In genomic region chr5:177430972-177431316, GRCh38 we compare ENCODE assay signal across 13 cellular contexts. TPM values are rescaled to one million over a fixed set of nuclear protein-coding genes. Genes with fewer than 3 reads are reported as not detected.
DNase-seq lines count a peak whose midpoint lies in the region; ATAC-seq and TF ChIP-seq lines count a peak whose summit lies in the region.
"Had no signal": no experiment of that assay in that cellular context is flagged by ENCODE, and none has a peak within 500 bp of the region (broad histone marks: within the 10 kb centered on the region; RNA-seq: fewer than 3 reads in every experiment).

No MANE protein-coding gene starts in this region.

- no peaks in the 10 kb centered on the region for H3K9me3 ChIP-seq in CD8-positive, alpha-beta T cell (ENCODE audit: low read length)
- H3K9me3 ChIP-seq in SK-N-SH, result no peaks in the 10 kb centered on the region
- H3K9me3 ChIP-seq: heart right ventricle, uterus had no signal

- no peak for TF ChIP-seq RAD21 in SK-N-SH (IDR thresholded peaks at IDR 0.05; ENCODE audit: low read length)

- no peaks in the 10 kb centered on the region for H3K9me2 ChIP-seq in SK-N-SH

- peak overlapping the region; percentile 91 for H3K4me3 Mint-ChIP-seq in CD8-positive, alpha-beta T cell
- H3K4me3 Mint-ChIP-seq in activated CD8-positive, alpha-beta T cell treated with anti-CD3 and anti-CD28 coated beads, Interleukin-2, amount 10 ng/mL, durations not matched to agents 7 days and 5 days, result peak overlapping the region; percentile 97
- H3K4me3 Mint-ChIP-seq in naive thymus-derived CD8-positive, alpha-beta T cell, result peak overlapping the region; percentile 82 to 97 (median 92)

- H3K9me3 Mint-ChIP-seq in CD8-positive, alpha-beta T cell, result no peaks in the 10 kb centered on the region
- no peaks in the 10 kb centered on the region for H3K9me3 Mint-ChIP-seq in activated CD8-positive, alpha-beta T cell treated with anti-CD3 and anti-CD28 coated beads, Interleukin-2, amount 10 ng/mL, durations not matched to agents 7 days and 5 days (ENCODE audit: insufficient read depth)
- H3K9me3 Mint-ChIP-seq in naive thymus-derived CD8-positive, alpha-beta T cell, result no peaks in the 10 kb centered on the region

- H3K4me1 ChIP-seq in CD8-positive, alpha-beta T cell (ENCODE audit: insufficient read depth, low read length), result peaks cover 85% of the 10 kb centered on the region
- H3K4me1 ChIP-seq in SK-N-SH (ENCODE audit: control insufficient read depth in 1 of 2, insufficient read depth in 2 of 2, low read depth in 1 of 2, low read length in 1 of 2), result peaks cover 0 to 26% of the 10 kb centered on the region in 2 experiments; a peak in 1 of 4 replicates

- H3F3A ChIP-seq in SK-N-SH (replicated peaks; ENCODE audit: insufficient read depth), result peaks cover 5% of the 10 kb centered on the region

- CTCF ChIA-PET in CD8-positive, alpha-beta T cell (lab: Charles Lee), result interaction anchor here (1.3 to 14.6 kb wide), 5 partner anchors 7 to 40 kb away, joined by 3 to 285 read pairs (median 12); partner anchors contain the start of genes F12, PFN3 and PRR7
- CTCF ChIA-PET in activated CD8-positive, alpha-beta T cell treated with anti-CD3 and anti-CD28 coated beads, Interleukin-2, amount 10 ng/mL, durations not matched to agents 7 days and 5 days (lab: Charles Lee), result interaction anchor here (0.8 to 14.1 kb wide), 12 partner anchors 9 to 112 kb away, joined by 3 to 252 read pairs (median 10); partner anchors contain the start of gene PRR7
- CTCF ChIA-PET in SK-N-SH (lab: Yijun Ruan, JAX), result interaction anchor here (1.4 to 10.8 kb wide), 4 partner anchors 11 to 26 kb away, joined by 4 to 120 read pairs (median 30); no protein-coding TSS in a partner anchor

- WGBS in SK-N-SH (ENCODE audit: low lambda C conversion rate), result 85% methylated on average over 7 of the region's 7 CpGs

- no peak overlapping the region for H3K9ac ChIP-seq in SK-N-SH

- TF ChIP-seq CTCF in CD8-positive, alpha-beta T cell (IDR thresholded peaks at IDR 0.05), result no peak
- no peak for TF ChIP-seq CTCF in SK-N-SH (IDR thresholded peaks at IDR 0.05)

- peak overlapping the region; percentile 98 for H3K4me3 ChIP-seq in CD8-positive, alpha-beta T cell (ENCODE audit: low read depth, low read length)
- no peak overlapping the region for H3K4me3 ChIP-seq in SK-N-SH (ENCODE audit: low read depth in 2 of 2, low read length in 1 of 2)
- H3K4me3 ChIP-seq: uterus had no signal

- H3K4me1 Mint-ChIP-seq in CD8-positive, alpha-beta T cell (ENCODE audit: low read depth), result peaks cover 68% of the 10 kb centered on the region
- H3K4me1 Mint-ChIP-seq in activated CD8-positive, alpha-beta T cell treated with anti-CD3 and anti-CD28 coated beads, Interleukin-2, amount 10 ng/mL, durations not matched to agents 7 days and 5 days (ENCODE audit: low read depth), result peaks cover 73% of the 10 kb centered on the region
- peaks cover 25 to 81% (median 75%) of the 10 kb centered on the region in 4 donors for H3K4me1 Mint-ChIP-seq in naive thymus-derived CD8-positive, alpha-beta T cell

- H3K27me3 Mint-ChIP-seq in CD8-positive, alpha-beta T cell (ENCODE audit: low read depth), result no peaks in the 10 kb centered on the region
- no peaks in the 10 kb centered on the region for H3K27me3 Mint-ChIP-seq in activated CD8-positive, alpha-beta T cell treated with anti-CD3 and anti-CD28 coated beads, Interleukin-2, amount 10 ng/mL, durations not matched to agents 7 days and 5 days (ENCODE audit: low read depth)
- H3K27me3 Mint-ChIP-seq in naive thymus-derived CD8-positive, alpha-beta T cell, result no peaks in the 10 kb centered on the region

- POLR2A ChIA-PET in CD8-positive, alpha-beta T cell (lab: Charles Lee), result interaction anchor here (0.8 to 15.2 kb wide), 12 partner anchors 17 to 895 kb away, joined by 3 to 498 read pairs (median 4); partner anchors contain the start of genes F12, LMAN2, PDLIM7 and PRR7
- POLR2A ChIA-PET in activated CD8-positive, alpha-beta T cell treated with anti-CD3 and anti-CD28 coated beads, Interleukin-2, amount 10 ng/mL, durations not matched to agents 7 days and 5 days (lab: Charles Lee), result interaction anchor here (1.1 to 10.3 kb wide), 9 partner anchors 15 to 80 kb away, joined by 3 to 245 read pairs (median 4); partner anchors contain the start of genes F12, LMAN2 and PRR7
- POLR2A ChIA-PET in naive thymus-derived CD8-positive, alpha-beta T cell (lab: Charles Lee), result interaction anchor here (0.8 to 34.6 kb wide), 9 partner anchors 15 to 79 kb away, joined by 3 to 1530 read pairs (median 7); partner anchors contain the start of genes F12, LMAN2, PDLIM7 and PRR7
- POLR2A ChIA-PET in SK-N-SH (lab: Yijun Ruan, JAX), result interaction anchor here (1.5 kb wide), 1 partner anchor 15 kb away, joined by 3 read pairs; no protein-coding TSS in a partner anchor

- H3K27ac Mint-ChIP-seq in CD8-positive, alpha-beta T cell, result peak overlapping the region; percentile 91
- H3K27ac Mint-ChIP-seq in activated CD8-positive, alpha-beta T cell treated with anti-CD3 and anti-CD28 coated beads, Interleukin-2, amount 10 ng/mL, durations not matched to agents 7 days and 5 days, result peak overlapping the region; percentile 93
- H3K27ac Mint-ChIP-seq in naive thymus-derived CD8-positive, alpha-beta T cell, result peak overlapping the region; percentile 90 to 97 (median 94)

- H4K20me1 ChIP-seq in SK-N-SH (ENCODE audit: insufficient read depth), result 0 out of 2 replicates have a peak, but pooled peaks cover 13% of the 10 kb centered on the region

- H3K79me2 ChIP-seq in SK-N-SH (ENCODE audit: insufficient read depth), result peaks cover 30% of the 10 kb centered on the region

- intact Hi-C loops in CD8-positive, alpha-beta T cell (cut with DNase I, micrococcal nuclease), result loop anchor here (1.0 to 2.0 kb wide), 3 partner anchors 15 to 74 kb away; partner anchors contain the start of genes PRR7 (in 2 of the 2) and RGS14 (in 1 of the 2)

- no peak for TF ChIP-seq EP300 in SK-N-SH (IDR thresholded peaks at IDR 0.05; ENCODE audit: borderline replicate concordance in 1 of 2, low read depth in 1 of 2, low read length in 1 of 2)

- H3K27ac ChIP-seq in CD8-positive, alpha-beta T cell (ENCODE audit: low read depth, low read length), result peak overlapping the region; percentile 69
- H3K27ac ChIP-seq in SK-N-SH (ENCODE audit: low read depth in 2 of 2, low read length in 1 of 2), result no peak overlapping the region
- H3K27ac ChIP-seq: uterus had no signal

- H3K4me2 ChIP-seq in SK-N-SH, result no peak overlapping the region

- H3K36me3 Mint-ChIP-seq in CD8-positive, alpha-beta T cell, result peaks cover 68% of the 10 kb centered on the region
- H3K36me3 Mint-ChIP-seq in activated CD8-positive, alpha-beta T cell treated with anti-CD3 and anti-CD28 coated beads, Interleukin-2, amount 10 ng/mL, durations not matched to agents 7 days and 5 days (ENCODE audit: low read depth), result peaks cover 85% of the 10 kb centered on the region
- peaks cover 0 to 50% (median 12%) of the 10 kb centered on the region in 3 donors for H3K36me3 Mint-ChIP-seq in naive thymus-derived CD8-positive, alpha-beta T cell

- H3K27me3 ChIP-seq in CD8-positive, alpha-beta T cell (ENCODE audit: insufficient read depth, low read length), result no peaks in the 10 kb centered on the region
- no peaks in the 10 kb centered on the region for H3K27me3 ChIP-seq in SK-N-SH (ENCODE audit: insufficient read depth)
- H3K27me3 ChIP-seq: heart right ventricle, uterus had no signal

- H2AFZ ChIP-seq in SK-N-SH (ENCODE audit: low read depth), result no peak overlapping the region

- DNase-seq in CD8-positive, alpha-beta T cell, result peak in 1 of 7 experiments; percentile 61
- no peak for DNase-seq in activated CD8-positive, alpha-beta T cell treated with anti-CD3 and anti-CD28 coated beads, Interleukin-2, amount 10 ng/mL, durations not matched to agents 7 days and 5 days
- DNase-seq in naive thymus-derived CD8-positive, alpha-beta T cell, result peak in 1 of 10 donors; percentile 29
- DNase-seq in DMS53 treated with DMSO at 0.1 percent for 48 hours (lab: John Stamatoyannopoulos, UW; ENCODE audit: unreplicated experiment) (no peak), SKM-1 treated with dmso at 0.1 percent for 144 hours (lab: John Stamatoyannopoulos, UW; ENCODE audit: unreplicated experiment) (no peak), SK-N-SH (no peak)
- DNase-seq: NCI-H187, PC-3, uterus had no signal

- ATAC-seq in CD8-positive, alpha-beta T cell, result no peak
- peak; percentile 0 for ATAC-seq in HG03135 (IDR thresholded peaks at IDR 0.05; ENCODE audit: unreplicated experiment)
- ATAC-seq in activated CD8-positive, alpha-beta T cell treated with anti-CD3 and anti-CD28 coated beads, Interleukin-2, amount 10 ng/mL, durations not matched to agents 7 days and 5 days, result no peak
- ATAC-seq in naive thymus-derived CD8-positive, alpha-beta T cell, result no peak
- ATAC-seq in HG03565 (IDR thresholded peaks at IDR 0.05; ENCODE audit: unreplicated experiment), result no peak
- ATAC-seq: PC-3 had no signal

- peaks cover 48% of the 10 kb centered on the region for H3K36me3 ChIP-seq in CD8-positive, alpha-beta T cell (ENCODE audit: insufficient read depth, low read length)
- H3K36me3 ChIP-seq in SK-N-SH (replicated peaks in 1 of 2; ENCODE audit: control insufficient read depth in 1 of 2, insufficient read depth in 2 of 2, low read length in 1 of 2), result peaks cover 7 to 45% of the 10 kb centered on the region in 2 experiments
- H3K36me3 ChIP-seq: uterus had no signal

RNA-seq across cellular contexts. Expression of gene GRK6, which starts 4.5 kb away (rescaled TPM):
- 100 to 1,000 TPM; 133 to 139 TPM for total RNA-seq in CD8-positive, alpha-beta T cell
- 100 to 1,000 TPM; 206 to 213 TPM for total RNA-seq in activated CD8-positive, alpha-beta T cell treated with anti-CD3 and anti-CD28 coated beads, Interleukin-2, amount 10 ng/mL, durations not matched to agents 7 days and 5 days
- 100 to 1,000 TPM; 176 to 181 TPM for total RNA-seq in naive thymus-derived CD8-positive, alpha-beta T cell
- polyA plus RNA-seq in naive thymus-derived CD8-positive, alpha-beta T cell, result 100 to 1,000 TPM in 2 of 3 donors, 10 to 100 TPM in 1; 83.1 to 204 (median 104) TPM
- polyA plus RNA-seq in SK-N-SH (2012; rRNA removed), result 35.9 and 39.5 TPM in 2 replicates
- polyA plus RNA-seq in SK-N-SH (2012; cell fraction: cytosol; rRNA removed), result 28.3 and 36.2 TPM in 2 replicates
- polyA plus RNA-seq in SK-N-SH (2012; cell fraction: nucleus; rRNA removed), result 28.0 and 30.6 TPM in 2 replicates

RNA-seq across cellular contexts. Expression of gene PRR7, which starts 15.7 kb away (rescaled TPM):
- total RNA-seq in CD8-positive, alpha-beta T cell, result 10 to 100 TPM; 21.0 TPM
- total RNA-seq in activated CD8-positive, alpha-beta T cell treated with anti-CD3 and anti-CD28 coated beads, Interleukin-2, amount 10 ng/mL, durations not matched to agents 7 days and 5 days, result 10 to 100 TPM in 1 of 2 experiments, 1 to 10 TPM in 1; 9.8 to 11.6 TPM
- total RNA-seq in naive thymus-derived CD8-positive, alpha-beta T cell, result 1 to 10 TPM; 7.6 to 7.7 TPM
- 10 to 100 TPM; 14.6 to 21.6 (median 20.6) TPM for polyA plus RNA-seq in naive thymus-derived CD8-positive, alpha-beta T cell
- 12.5 and 17.1 TPM in 2 replicates for polyA plus RNA-seq in SK-N-SH (2012; rRNA removed)
- polyA plus RNA-seq in SK-N-SH (2012; cell fraction: cytosol; rRNA removed), result 12.6 and 23.0 TPM in 2 replicates
- 29.5 and 41.3 TPM in 2 replicates for polyA plus RNA-seq in SK-N-SH (2012; cell fraction: nucleus; rRNA removed)

RNA-seq across cellular contexts. Expression of gene F12, which starts 21.6 kb away (rescaled TPM):
- total RNA-seq in CD8-positive, alpha-beta T cell, result not detected
- total RNA-seq in activated CD8-positive, alpha-beta T cell treated with anti-CD3 and anti-CD28 coated beads, Interleukin-2, amount 10 ng/mL, durations not matched to agents 7 days and 5 days, result 1 to 10 TPM; 3.2 to 3.5 TPM
- total RNA-seq in naive thymus-derived CD8-positive, alpha-beta T cell, result not detected
- under 1 TPM; 0.21 to 0.26 (median 0.25) TPM for polyA plus RNA-seq in naive thymus-derived CD8-positive, alpha-beta T cell
- polyA plus RNA-seq in SK-N-SH (2012; rRNA removed), result 3.8 and 4.3 TPM in 2 replicates
- 1.2 and 3.0 TPM in 2 replicates for polyA plus RNA-seq in SK-N-SH (2012; cell fraction: cytosol; rRNA removed)
- polyA plus RNA-seq in SK-N-SH (2012; cell fraction: nucleus; rRNA removed), result 8.5 and 16.3 TPM in 2 replicates

RNA-seq across cellular contexts. Expression of gene PFN3, which starts 30.5 kb away (rescaled TPM):
- not detected for total RNA-seq in CD8-positive, alpha-beta T cell
- total RNA-seq in activated CD8-positive, alpha-beta T cell treated with anti-CD3 and anti-CD28 coated beads, Interleukin-2, amount 10 ng/mL, durations not matched to agents 7 days and 5 days, result not detected
- not detected for total RNA-seq in naive thymus-derived CD8-positive, alpha-beta T cell
- polyA plus RNA-seq in naive thymus-derived CD8-positive, alpha-beta T cell, result not detected
- polyA plus RNA-seq in SK-N-SH (2012; rRNA removed), result not detected in 2 replicates
- not detected in 2 replicates for polyA plus RNA-seq in SK-N-SH (2012; cell fraction: cytosol; rRNA removed)
- polyA plus RNA-seq in SK-N-SH (2012; cell fraction: nucleus; rRNA removed), result not detected in 2 replicates
- total RNA-seq: heart right ventricle, mammary epithelial cell, PC-3, uterus had no signal
- polyA plus RNA-seq: heart right ventricle, mammary epithelial cell had no signal

RNA-seq across cellular contexts. Expression of gene DBN1, which starts 42.5 kb away (rescaled TPM):
- total RNA-seq in CD8-positive, alpha-beta T cell, result 10 to 100 TPM; 16.2 to 19.9 TPM
- 100 to 1,000 TPM in 1 of 2 experiments, 10 to 100 TPM in 1; 92.9 to 104 TPM for total RNA-seq in activated CD8-positive, alpha-beta T cell treated with anti-CD3 and anti-CD28 coated beads, Interleukin-2, amount 10 ng/mL, durations not matched to agents 7 days and 5 days
- 10 to 100 TPM; 57.0 to 62.9 TPM for total RNA-seq in naive thymus-derived CD8-positive, alpha-beta T cell
- polyA plus RNA-seq in naive thymus-derived CD8-positive, alpha-beta T cell, result 10 to 100 TPM; 20.5 to 25.3 (median 21.8) TPM
- polyA plus RNA-seq in SK-N-SH (2012; rRNA removed), result 176 and 244 TPM in 2 replicates
- polyA plus RNA-seq in SK-N-SH (2012; cell fraction: cytosol; rRNA removed), result 109 and 114 TPM in 2 replicates
- polyA plus RNA-seq in SK-N-SH (2012; cell fraction: nucleus; rRNA removed), result 1,021 and 1,050 TPM in 2 replicates
